Comparison of ENCODE assay signal across 10 cellular contexts in the genomic region with DNA sequence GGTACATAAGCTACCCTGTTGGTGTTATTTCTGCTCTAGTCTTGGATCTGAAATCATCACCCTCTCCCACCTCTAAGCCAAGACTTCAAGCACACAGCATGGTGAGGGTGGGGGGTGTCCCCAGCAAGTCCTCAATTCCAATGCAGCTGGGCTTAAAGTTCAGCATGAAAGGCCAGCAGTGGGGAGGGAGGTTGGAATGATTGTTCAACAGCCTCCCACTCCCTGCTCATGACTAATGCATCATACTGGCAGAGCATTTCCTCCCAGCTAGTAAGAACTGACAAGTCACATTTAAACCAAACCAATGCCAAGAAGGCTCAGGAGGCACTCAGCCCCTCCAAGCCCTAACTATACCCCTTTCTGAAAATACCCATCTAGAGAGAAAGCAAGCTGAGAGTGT. TPM values are rescaled to one million over a fixed set of nuclear protein-coding genes. Genes with fewer than 3 reads are reported as not detected.
DNase-seq lines count a peak whose midpoint lies in the region; ATAC-seq and TF ChIP-seq lines count a peak whose summit lies in the region.
"Had no signal": no experiment of that assay in that cellular context is flagged by ENCODE, and none has a peak within 500 bp of the region (broad histone marks: within the 10 kb centered on the region; RNA-seq: fewer than 3 reads in every experiment).

No MANE protein-coding gene starts in this region.

- peak; percentile 22 for DNase-seq in HFF-Myc (ENCODE audit: extremely low read depth, low read depth)
- DNase-seq in activated CD8-positive, alpha-beta memory T cell treated with anti-CD3 and anti-CD28 coated beads for 4 hours (ENCODE audit: low read depth in 2 of 2) = peak; percentile 10 to 43
- DNase-seq in foreskin fibroblast = peak; percentile 85 to 90
- DNase-seq in stimulated activated CD4-positive, alpha-beta T cell treated with anti-CD3 and anti-CD28 coated beads, TNF-alpha, amount 100 ng/mL, for 24 hours (ENCODE audit: low read depth in 3 of 3) = peak; percentile 43 to 70 (median 69)
- DNase-seq in psoas muscle = no peak
- no peak for DNase-seq in COR-L47 (lab: John Stamatoyannopoulos, UW)
- DNase-seq in left ventricle myocardium inferior = no peak
- no peak for DNase-seq in posterior vena cava (ENCODE audit: low spot score)
- DNase-seq: activated naive CD8-positive, alpha-beta T cell treated with anti-CD3 and anti-CD28 coated beads, Interleukin-2, amount 10 ng/mL, durations not matched to agents 7 days and 5 days; midbrain had no signal

- H3K9me3 ChIP-seq in psoas muscle (no peaks in the 10 kb centered on the region), left ventricle myocardium inferior (replicated peaks) (no peaks in the 10 kb centered on the region)

- no peaks in the 10 kb centered on the region for H3K36me3 ChIP-seq in psoas muscle (ENCODE audit: insufficient read depth in 1 of 2, low read depth in 1 of 2)
- H3K36me3 ChIP-seq in left ventricle myocardium inferior = no peaks in the 10 kb centered on the region

- H3K27me3 ChIP-seq in psoas muscle (ENCODE audit: insufficient read depth in 3 of 3, low read length in 2 of 3) (no peaks in the 10 kb centered on the region), left ventricle myocardium inferior (ENCODE audit: low read depth) (no peaks in the 10 kb centered on the region)

- H3K27ac ChIP-seq in psoas muscle (no peak overlapping the region), left ventricle myocardium inferior (replicated peaks) (no peak overlapping the region)

- no peak for ATAC-seq in psoas muscle

- intact Hi-C loops in psoas muscle (cut with DNase I) = no loop called here
- intact Hi-C loops in left ventricle myocardium inferior (cut with micrococcal nuclease) = no loop called here
- intact Hi-C loops in posterior vena cava (cut with DNase I) = no loop called here

- no peak for TF ChIP-seq CTCF in HFF-Myc (IDR thresholded peaks at IDR 0.05; ENCODE audit: low read depth, low read length, missing control alignments)
- TF ChIP-seq CTCF in foreskin fibroblast (IDR thresholded peaks at IDR 0.05; ENCODE audit: low read depth, low read length) = no peak
- TF ChIP-seq CTCF in psoas muscle (IDR thresholded peaks at IDR 0.05) = no peak
- no peak for TF ChIP-seq CTCF in left ventricle myocardium inferior (IDR thresholded peaks at IDR 0.05; ENCODE audit: borderline replicate concordance)

- H3K4me1 ChIP-seq in psoas muscle (no peaks in the 10 kb centered on the region), left ventricle myocardium inferior (no peaks in the 10 kb centered on the region)

- H3K4me3 ChIP-seq in HFF-Myc (replicated peaks; ENCODE audit: low read depth, low read length) (no peak overlapping the region), foreskin fibroblast (ENCODE audit: low read depth in 1 of 2, low read length in 2 of 2) (no peak overlapping the region), psoas muscle (no peak overlapping the region), left ventricle myocardium inferior (no peak overlapping the region)

RNA-seq across cellular contexts. Expression of gene TIAM1, which starts 50.1 kb away (rescaled TPM):
- 1 to 10 TPM in 2 of 4 donors, under 1 TPM in 2; 0.75 to 1.7 (median 0.96) TPM for total RNA-seq in psoas muscle
- polyA plus RNA-seq in psoas muscle = under 1 TPM; 0.21 to 0.35 (median 0.31) TPM
- 1.8 TPM for total RNA-seq in left ventricle myocardium inferior
- total RNA-seq in posterior vena cava = 10 to 100 TPM in 1 of 2 donors, 1 to 10 TPM in 1; 4.7 to 11.3 TPM

Comparison
In these comparisons a context has a peak if more than half of its experiments do, and no peak if none do; other contexts are left out.
1. DNase-seq: peak in HFF-Myc (single experiment), activated CD8-positive, alpha-beta memory T cell treated with anti-CD3 and anti-CD28 coated beads for 4 hours (2 of 2), foreskin fibroblast (2 of 2) and stimulated activated CD4-positive, alpha-beta T cell treated with anti-CD3 and anti-CD28 coated beads, TNF-alpha, amount 100 ng/mL, for 24 hours (3 of 3); none in psoas muscle (0 of 2), COR-L47 (single experiment), left ventricle myocardium inferior (single experiment) and posterior vena cava (single experiment).